Comparison of ENCODE assay signal across 24 cellular contexts in genomic region chr6:69735029-69735428, GRCh38.
"Had no signal": no experiment of that assay in that cellular context is flagged by ENCODE, and none has a peak within 500 bp of the region (broad histone marks: within the 10 kb centered on the region; RNA-seq: fewer than 3 reads in every experiment).

No MANE protein-coding gene starts in this region.

- H3K4me3 Mint-ChIP-seq: activated CD4-positive, alpha-beta memory T cell treated with anti-CD3 and anti-CD28 coated beads for 36 hours; activated CD4-positive, alpha-beta T cell treated with anti-CD3 and anti-CD28 coated beads for 36 hours; activated naive CD8-positive, alpha-beta T cell treated with anti-CD3 and anti-CD28 coated beads for 36 hours; activated T-helper 1 cell treated with anti-CD3 and anti-CD28 coated beads, Interleukin-12 subunit alpha, Interleukin-12 subunit beta, Interleukin-2, Interleukin-4 antibody, amounts not matched to agents 30 ng/mL and 10 ng/mL and 1 ng/mL, durations not matched to agents 14 hours and 24 hours and 36 hours; natural killer cell treated with Interleukin-12 subunit alpha and Interleukin-12 subunit beta and Interleukin-15 and Interleukin-18, amount 100 ng/mL, for 72 hours; WTC11 had no signal

- H3K4me1 ChIP-seq: heart right ventricle, right atrium auricular region, thyroid gland had no signal

- H3K27ac ChIP-seq: brain microvascular endothelial cell, gastroesophageal sphincter, heart right ventricle, right atrium auricular region, thyroid gland had no signal

- FAIRE-seq: endometrium had no signal

- H3K9me3 Mint-ChIP-seq: activated CD4-positive, alpha-beta memory T cell treated with anti-CD3 and anti-CD28 coated beads for 36 hours; activated naive CD8-positive, alpha-beta T cell treated with anti-CD3 and anti-CD28 coated beads for 36 hours; activated T-helper 1 cell treated with anti-CD3 and anti-CD28 coated beads, Interleukin-12 subunit alpha, Interleukin-12 subunit beta, Interleukin-2, Interleukin-4 antibody, amounts not matched to agents 30 ng/mL and 10 ng/mL and 1 ng/mL, durations not matched to agents 14 hours and 24 hours and 36 hours; natural killer cell treated with Interleukin-12 subunit alpha and Interleukin-12 subunit beta and Interleukin-15 and Interleukin-18, amount 100 ng/mL, for 72 hours had no signal

- H3K4me1 Mint-ChIP-seq: activated CD4-positive, alpha-beta T cell treated with anti-CD3 and anti-CD28 coated beads for 36 hours had no signal

- H3K9me3 ChIP-seq: gastroesophageal sphincter, heart right ventricle, right atrium auricular region, thyroid gland had no signal

- H3K27me3 ChIP-seq: brain microvascular endothelial cell, gastroesophageal sphincter, heart right ventricle, right atrium auricular region, thyroid gland had no signal

- H3K27ac Mint-ChIP-seq: activated CD4-positive, alpha-beta memory T cell treated with anti-CD3 and anti-CD28 coated beads for 36 hours; activated CD4-positive, alpha-beta T cell treated with anti-CD3 and anti-CD28 coated beads for 36 hours; activated naive CD8-positive, alpha-beta T cell treated with anti-CD3 and anti-CD28 coated beads for 36 hours; activated T-helper 1 cell treated with anti-CD3 and anti-CD28 coated beads, Interleukin-12 subunit alpha, Interleukin-12 subunit beta, Interleukin-2, Interleukin-4 antibody, amounts not matched to agents 30 ng/mL and 10 ng/mL and 1 ng/mL, durations not matched to agents 14 hours and 24 hours and 36 hours; natural killer cell treated with Interleukin-12 subunit alpha and Interleukin-12 subunit beta and Interleukin-15 and Interleukin-18, amount 100 ng/mL, for 72 hours had no signal

- H3K27me3 Mint-ChIP-seq: activated CD4-positive, alpha-beta memory T cell treated with anti-CD3 and anti-CD28 coated beads for 36 hours; activated CD4-positive, alpha-beta T cell treated with anti-CD3 and anti-CD28 coated beads for 36 hours; activated naive CD8-positive, alpha-beta T cell treated with anti-CD3 and anti-CD28 coated beads for 36 hours; natural killer cell treated with Interleukin-12 subunit alpha and Interleukin-12 subunit beta and Interleukin-15 and Interleukin-18, amount 100 ng/mL, for 72 hours had no signal

- H3K36me3 ChIP-seq: brain microvascular endothelial cell, thyroid gland had no signal

- H3K4me3 ChIP-seq: gastroesophageal sphincter, heart right ventricle, lung, right atrium auricular region, thyroid gland had no signal

- H3K36me3 Mint-ChIP-seq: activated naive CD8-positive, alpha-beta T cell treated with anti-CD3 and anti-CD28 coated beads for 36 hours had no signal

- DNase-seq: activated CD4-positive, alpha-beta memory T cell treated with anti-CD3 and anti-CD28 coated beads for 36 hours; activated CD4-positive, alpha-beta T cell treated with anti-CD3 and anti-CD28 coated beads for 36 hours; activated gamma-delta T cell treated with Interleukin-2 at 50 U/mL for 16 hours; activated naive CD8-positive, alpha-beta T cell treated with anti-CD3 and anti-CD28 coated beads for 36 hours; activated T-cell treated with anti-CD3 and anti-CD28 coated beads for 4 hours; brain microvascular endothelial cell; cortex of kidney; heart right ventricle; left colon; nucleus accumbens; stimulated activated CD4-positive, alpha-beta T cell treated with anti-CD3 and anti-CD28 coated beads, Interleukin-12 subunit alpha, Interleukin-12 subunit beta, amount 100 ng/mL, for 4 hours; stimulated activated CD4-positive, alpha-beta T cell treated with anti-CD3 and anti-CD28 coated beads, Interleukin-1b, Interleukin-23, amount 100 ng/mL, for 48 hours; stimulated activated CD8-positive, alpha-beta memory T cell treated with anti-CD3 and anti-CD28 coated beads, Interleukin-4, amount 100 ng/mL, for 48 hours; stimulated activated naive CD4-positive, alpha-beta T cell; SW 1271; T-helper 2 cell had no signal
